ENCODE assay signal across 19 cellular contexts in the genomic region with DNA sequence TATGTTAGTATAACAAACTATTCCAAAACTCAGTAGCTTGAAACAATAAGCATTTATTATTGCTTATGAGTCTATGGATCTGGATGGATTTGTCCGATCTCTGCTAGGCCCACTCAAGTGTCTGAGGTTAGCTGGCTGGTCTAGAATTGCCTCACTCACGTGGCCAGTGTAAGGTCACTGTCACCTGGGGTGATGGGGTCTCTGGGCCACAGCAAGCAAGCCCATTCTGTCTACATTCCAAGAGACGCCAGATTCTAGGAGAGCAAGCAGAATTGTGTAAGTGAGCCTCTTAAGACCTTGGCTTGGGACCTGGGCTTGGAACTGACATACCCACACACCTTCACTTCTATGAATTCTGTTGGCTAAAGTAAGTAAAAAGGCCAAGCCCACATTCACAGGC.
"Had no signal": no experiment of that assay in that cellular context is flagged by ENCODE, and none has a peak within 500 bp of the region (broad histone marks: within the 10 kb centered on the region; RNA-seq: fewer than 3 reads in every experiment).

No MANE protein-coding gene starts in this region.

- ATAC-seq: heart right ventricle; left cardiac atrium; left ventricle myocardium superior; naive thymus-derived CD4-positive, alpha-beta T cell; stimulated activated effector memory CD8-positive, alpha-beta T cell treated with anti-CD3 and anti-CD28 coated beads, Interleukin-12 subunit alpha, Interleukin-12 subunit beta, amount 100 ng/mL, for 72 hours; stimulated activated naive CD8-positive, alpha-beta T cell treated with anti-CD3 and anti-CD28 coated beads, Interleukin-15, Interleukin-2, amounts not matched to agents 100 U/mL and 50 U/mL, for 24 hours had no signal

- H3K4me3 ChIP-seq: colonic mucosa, heart right ventricle, lung, right atrium auricular region, smooth muscle cell, suprapubic skin, tibial artery had no signal

- H3K36me3 ChIP-seq: colonic mucosa, heart right ventricle, right atrium auricular region, suprapubic skin, tibial artery had no signal

- H3K27ac ChIP-seq: colonic mucosa, heart right ventricle, right atrium auricular region, suprapubic skin, tibial artery had no signal

- H3K27ac Mint-ChIP-seq: naive thymus-derived CD4-positive, alpha-beta T cell; stimulated activated effector memory CD8-positive, alpha-beta T cell treated with anti-CD3 and anti-CD28 coated beads, Interleukin-12 subunit alpha, Interleukin-12 subunit beta, amount 100 ng/mL, for 72 hours had no signal

- H3K36me3 Mint-ChIP-seq: naive thymus-derived CD4-positive, alpha-beta T cell; stimulated activated effector memory CD8-positive, alpha-beta T cell treated with anti-CD3 and anti-CD28 coated beads, Interleukin-12 subunit alpha, Interleukin-12 subunit beta, amount 100 ng/mL, for 72 hours had no signal

- H3K9me3 ChIP-seq: colonic mucosa, right atrium auricular region, suprapubic skin, tibial artery had no signal

- H3K4me1 ChIP-seq: colonic mucosa, right atrium auricular region had no signal

- H3K4me3 Mint-ChIP-seq: naive thymus-derived CD4-positive, alpha-beta T cell; stimulated activated effector memory CD8-positive, alpha-beta T cell treated with anti-CD3 and anti-CD28 coated beads, Interleukin-12 subunit alpha, Interleukin-12 subunit beta, amount 100 ng/mL, for 72 hours had no signal

- H3K9me3 Mint-ChIP-seq: stimulated activated effector memory CD8-positive, alpha-beta T cell treated with anti-CD3 and anti-CD28 coated beads, Interleukin-12 subunit alpha, Interleukin-12 subunit beta, amount 100 ng/mL, for 72 hours had no signal

- H3K4me1 Mint-ChIP-seq: naive thymus-derived CD4-positive, alpha-beta T cell; stimulated activated effector memory CD8-positive, alpha-beta T cell treated with anti-CD3 and anti-CD28 coated beads, Interleukin-12 subunit alpha, Interleukin-12 subunit beta, amount 100 ng/mL, for 72 hours had no signal

- H3K27me3 ChIP-seq: colonic mucosa, right atrium auricular region, suprapubic skin had no signal

- DNase-seq: caudate nucleus; colonic mucosa; dermis blood vessel endothelial cell; foreskin melanocyte; heart right ventricle; kidney; left cardiac atrium; left ventricle myocardium superior; mesenchymal stem cell; naive thymus-derived CD4-positive, alpha-beta T cell; stimulated activated CD4-positive, alpha-beta T cell treated with anti-CD3 and anti-CD28 coated beads, Interleukin-2, amount 100 ng/mL, for 48 hours; stimulated activated CD8-positive, alpha-beta memory T cell treated with anti-CD3 and anti-CD28 coated beads, Interleukin-4, amount 100 ng/mL, for 48 hours; stimulated activated naive CD8-positive, alpha-beta T cell treated with anti-CD3 and anti-CD28 coated beads, Interleukin-15, Interleukin-2, amounts not matched to agents 100 U/mL and 50 U/mL, for 24 hours; tibial artery had no signal

- H3K4me2 ChIP-seq: smooth muscle cell had no signal
